In the genomic region with DNA sequence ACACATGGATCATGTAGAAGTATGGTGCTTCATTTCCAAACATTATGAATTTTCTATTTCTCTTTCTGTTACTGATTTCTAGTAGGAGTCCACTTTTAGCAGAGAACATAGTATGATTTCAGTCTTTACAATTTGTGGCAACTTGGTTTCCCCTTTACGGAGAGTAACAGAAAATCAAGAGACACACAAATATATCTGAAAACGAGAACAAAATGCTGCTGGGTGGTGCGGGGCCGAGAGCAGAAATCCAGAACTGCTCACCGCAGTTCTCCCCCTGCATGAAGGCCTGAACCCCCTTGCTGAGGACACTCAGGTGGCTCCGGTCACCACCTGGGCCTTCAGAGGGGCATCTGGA, we compare ENCODE assay signal across 1 cellular context.
TF ChIP-seq lines count a peak whose summit lies in the region.

No MANE protein-coding gene starts in this region.

TF ChIP-seq in IMR-90, 13 proteins besides CTCF, POLR2A, EP300 and RAD21:
- TF ChIP-seq, protein P1, sequence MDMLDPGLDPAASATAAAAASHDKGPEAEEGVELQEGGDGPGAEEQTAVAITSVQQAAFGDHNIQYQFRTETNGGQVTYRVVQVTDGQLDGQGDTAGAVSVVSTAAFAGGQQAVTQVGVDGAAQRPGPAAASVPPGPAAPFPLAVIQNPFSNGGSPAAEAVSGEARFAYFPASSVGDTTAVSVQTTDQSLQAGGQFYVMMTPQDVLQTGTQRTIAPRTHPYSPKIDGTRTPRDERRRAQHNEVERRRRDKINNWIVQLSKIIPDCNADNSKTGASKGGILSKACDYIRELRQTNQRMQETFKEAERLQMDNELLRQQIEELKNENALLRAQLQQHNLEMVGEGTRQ (IDR thresholded peaks at IDR 0.05; ENCODE audit: low read depth, low read length) = no peak
- TF ChIP-seq RCOR1 (IDR thresholded peaks at IDR 0.05; ENCODE audit: insufficient replicate concordance, low read length) (no peak), NFE2L2 (IDR thresholded peaks at IDR 0.05; ENCODE audit: low read depth, low read length) (no peak), MAZ (IDR thresholded peaks at IDR 0.05; ENCODE audit: borderline replicate concordance, low read depth, low read length) (no peak), FOS (IDR thresholded peaks at IDR 0.05; ENCODE audit: low read depth, low read length) (no peak), SMC3 (IDR thresholded peaks at IDR 0.05; ENCODE audit: low read depth, low read length) (no peak), RFX5 (IDR thresholded peaks at IDR 0.05; ENCODE audit: low read depth, low read length) (no peak), MXI1 (IDR thresholded peaks at IDR 0.05; ENCODE audit: borderline replicate concordance, low read depth, low read length) (no peak), BHLHE40 (IDR thresholded peaks at IDR 0.05; ENCODE audit: low read depth, low read length) (no peak), MAFK (IDR thresholded peaks at IDR 0.05; ENCODE audit: low read depth, low read length) (no peak), CEBPB (IDR thresholded peaks at IDR 0.05; ENCODE audit: low read depth, low read length) (no peak), CHD1 (IDR thresholded peaks at IDR 0.05; ENCODE audit: low read depth, low read length) (no peak), ELK1 (IDR thresholded peaks at IDR 0.05; ENCODE audit: borderline replicate concordance, low read depth, low read length) (no peak)
